In genomic region chr3:56823421-56823926, GRCh38 we compare ENCODE assay signal across 17 cellular contexts. TPM values are rescaled to one million over a fixed set of nuclear protein-coding genes. Genes with fewer than 3 reads are reported as not detected.
DNase-seq lines count a peak whose midpoint lies in the region; ATAC-seq and TF ChIP-seq lines count a peak whose summit lies in the region.
"Had no signal": no experiment of that assay in that cellular context is flagged by ENCODE, and none has a peak within 500 bp of the region (broad histone marks: within the 10 kb centered on the region; RNA-seq: fewer than 3 reads in every experiment).

No MANE protein-coding gene starts in this region.

- no peak overlapping the region for H3K4me3 Mint-ChIP-seq in natural killer cell treated with Interleukin-12 subunit alpha and Interleukin-12 subunit beta and Interleukin-15 and Interleukin-18, amount 100 ng/mL, for 72 hours
- H3K4me3 Mint-ChIP-seq in natural killer cell (no peak overlapping the region), endodermal cell (peak overlapping the region; percentile 13)

- TF ChIP-seq EP300 in SK-N-SH (IDR thresholded peaks at IDR 0.05; ENCODE audit: borderline replicate concordance in 1 of 2, low read depth in 1 of 2, low read length in 1 of 2) = 0 out of 4 replicates have a peak, but pooled peaks of 1 of the 2 experiments have one; percentile 1

- POLR2A ChIA-PET in SK-N-SH (lab: Yijun Ruan, JAX) = no interaction called here

- H3K79me2 ChIP-seq in SK-N-SH (ENCODE audit: insufficient read depth) (no peaks in the 10 kb centered on the region), MM.1S (ENCODE audit: low read length) (no peaks in the 10 kb centered on the region)

- H3F3A ChIP-seq in SK-N-SH (replicated peaks; ENCODE audit: insufficient read depth) = no peaks in the 10 kb centered on the region
- no peaks in the 10 kb centered on the region for H3F3A ChIP-seq in MM.1S (ENCODE audit: insufficient read depth, low read length)

- H3K4me3 ChIP-seq in SK-N-SH (ENCODE audit: low read depth in 2 of 2, low read length in 1 of 2) (no peak overlapping the region), endodermal cell (ENCODE audit: low read length) (peak overlapping the region; percentile 43), MM.1S (ENCODE audit: low read length) (no peak overlapping the region), spleen (no peak overlapping the region)
- H3K4me3 ChIP-seq: psoas muscle had no signal

- H4K20me1 ChIP-seq in SK-N-SH (ENCODE audit: insufficient read depth) (no peaks in the 10 kb centered on the region), MM.1S (ENCODE audit: insufficient read depth, low read length) (no peaks in the 10 kb centered on the region)

- H3K4me2 ChIP-seq in SK-N-SH = no peak overlapping the region
- H3K4me2 ChIP-seq in MM.1S (ENCODE audit: low read depth, low read length) = no peak overlapping the region

- H3K27me3 Mint-ChIP-seq in natural killer cell treated with Interleukin-12 subunit alpha and Interleukin-12 subunit beta and Interleukin-15 and Interleukin-18, amount 100 ng/mL, for 72 hours = no peaks in the 10 kb centered on the region
- H3K27me3 Mint-ChIP-seq in natural killer cell (ENCODE audit: low read depth in 2 of 2) = no peaks in the 10 kb centered on the region
- H3K27me3 Mint-ChIP-seq in endodermal cell (ENCODE audit: insufficient read depth) = no peaks in the 10 kb centered on the region

- H3K9ac ChIP-seq in SK-N-SH (no peak overlapping the region), endodermal cell (ENCODE audit: extremely low read depth, low read length, poor library complexity, severe bottlenecking) (peak overlapping the region; percentile 40), MM.1S (ENCODE audit: low read length) (no peak overlapping the region)

- H2AFZ ChIP-seq in SK-N-SH (ENCODE audit: low read depth) (no peak overlapping the region), MM.1S (ENCODE audit: low read length) (no peak overlapping the region)

- TF ChIP-seq POLR2A in spleen (IDR thresholded peaks at IDR 0.05) = no peak

- H3K9me3 ChIP-seq in SK-N-SH (no peaks in the 10 kb centered on the region), endodermal cell (ENCODE audit: control insufficient read depth, low read length) (no peaks in the 10 kb centered on the region), MM.1S (replicated peaks; ENCODE audit: insufficient read depth, low read length) (no peaks in the 10 kb centered on the region), spleen (no peaks in the 10 kb centered on the region)
- H3K9me3 ChIP-seq: psoas muscle had no signal

- TF ChIP-seq RAD21 in SK-N-SH (IDR thresholded peaks at IDR 0.05; ENCODE audit: low read length) = no peak

- DNase-seq in natural killer cell treated with Interleukin-12 subunit alpha and Interleukin-12 subunit beta and Interleukin-15 and Interleukin-18, amount 100 ng/mL, for 72 hours (ENCODE audit: low spot score) = no peak
- no peak for DNase-seq in natural killer cell
- no peak for DNase-seq in SK-N-SH
- peak; percentile 62 for DNase-seq in endodermal cell
- no peak for DNase-seq in NCI-H1092 treated with DMSO at 0.1 percent for 48 hours (lab: John Stamatoyannopoulos, UW)
- no peak for DNase-seq in COLO668 (lab: John Stamatoyannopoulos, UW; ENCODE audit: unreplicated experiment)
- DNase-seq in MM.1S = no peak
- no peak for DNase-seq in spleen
- DNase-seq: AML-193; caudate nucleus; DMS53; effector CD8-positive, alpha-beta T cell; left ventricle myocardium superior; NCI-H187 treated with DMSO at 0.1 percent for 48 hours; psoas muscle; stimulated activated CD4-positive, alpha-beta T cell treated with anti-CD3 and anti-CD28 coated beads, Interleukin-15, amount 100 ng/mL, for 24 hours had no signal

- CTCF ChIA-PET in SK-N-SH (lab: Yijun Ruan, JAX) = interaction anchor here (1.1 to 1.5 kb wide), 4 partner anchors 24 to 165 kb away, joined by 3 to 8 read pairs (median 4); no protein-coding TSS in a partner anchor

- H3K27ac Mint-ChIP-seq in natural killer cell treated with Interleukin-12 subunit alpha and Interleukin-12 subunit beta and Interleukin-15 and Interleukin-18, amount 100 ng/mL, for 72 hours = peak overlapping the region; percentile 3 to 4
- H3K27ac Mint-ChIP-seq in natural killer cell (peak overlapping the region in 1 of 2 donors; percentile 73), endodermal cell (peak overlapping the region; percentile 82)

- intact Hi-C loops in natural killer cell (cut with micrococcal nuclease) = no loop called here
- intact Hi-C loops in spleen (cut with DNase I; ENCODE audit: low total_unique reads) = no loop called here

- no peaks in the 10 kb centered on the region for H3K9me3 Mint-ChIP-seq in natural killer cell treated with Interleukin-12 subunit alpha and Interleukin-12 subunit beta and Interleukin-15 and Interleukin-18, amount 100 ng/mL, for 72 hours
- H3K9me3 Mint-ChIP-seq in natural killer cell = no peaks in the 10 kb centered on the region
- H3K9me3 Mint-ChIP-seq in endodermal cell = no peaks in the 10 kb centered on the region
- H3K9me3 Mint-ChIP-seq: activated naive CD4-positive, alpha-beta T cell treated with anti-CD3 and anti-CD28 coated beads, Interleukin-2, amount 50 U/mL, for 72 hours had no signal

- H3K36me3 Mint-ChIP-seq in natural killer cell treated with Interleukin-12 subunit alpha and Interleukin-12 subunit beta and Interleukin-15 and Interleukin-18, amount 100 ng/mL, for 72 hours = no peaks in the 10 kb centered on the region
- H3K36me3 Mint-ChIP-seq in natural killer cell = no peaks in the 10 kb centered on the region
- H3K36me3 Mint-ChIP-seq in endodermal cell (ENCODE audit: low read depth) = no peaks in the 10 kb centered on the region
- H3K36me3 Mint-ChIP-seq: activated naive CD4-positive, alpha-beta T cell treated with anti-CD3 and anti-CD28 coated beads, Interleukin-2, amount 50 U/mL, for 72 hours had no signal

- TF ChIP-seq CTCF in natural killer cell (IDR thresholded peaks at IDR 0.05) (no peak), SK-N-SH (IDR thresholded peaks at IDR 0.05) (no peak), endodermal cell (conservative IDR thresholded peaks at IDR 0.05) (no peak), MM.1S (IDR thresholded peaks at IDR 0.05; ENCODE audit: low read length) (no peak), spleen (IDR thresholded peaks at IDR 0.05 in 8 of 11, conservative IDR thresholded peaks at IDR 0.05 in 3 of 11) (no peak)

- ATAC-seq in natural killer cell treated with Interleukin-12 subunit alpha and Interleukin-12 subunit beta and Interleukin-15 and Interleukin-18, amount 100 ng/mL, for 72 hours = no peak
- no peak for ATAC-seq in natural killer cell
- ATAC-seq: left ventricle myocardium superior, psoas muscle had no signal

- H3K27me3 ChIP-seq in SK-N-SH (ENCODE audit: insufficient read depth) (no peaks in the 10 kb centered on the region), endodermal cell (ENCODE audit: control insufficient read depth, insufficient read depth, low read length, poor library complexity, severe bottlenecking) (no peaks in the 10 kb centered on the region), MM.1S (replicated peaks; ENCODE audit: insufficient read depth, low read length) (no peaks in the 10 kb centered on the region), spleen (replicated peaks in 1 of 7) (no peaks in the 10 kb centered on the region)

- H3K9me2 ChIP-seq in SK-N-SH (no peaks in the 10 kb centered on the region), MM.1S (replicated peaks; ENCODE audit: insufficient read depth, low read length) (no peaks in the 10 kb centered on the region)

- no peaks in the 10 kb centered on the region for H3K36me3 ChIP-seq in SK-N-SH (replicated peaks in 1 of 2; ENCODE audit: control insufficient read depth in 1 of 2, insufficient read depth in 2 of 2, low read length in 1 of 2)
- no peaks in the 10 kb centered on the region for H3K36me3 ChIP-seq in endodermal cell (ENCODE audit: control insufficient read depth, insufficient read depth, low read length)
- no peaks in the 10 kb centered on the region for H3K36me3 ChIP-seq in MM.1S (replicated peaks; ENCODE audit: insufficient read depth, low read length)
- no peaks in the 10 kb centered on the region for H3K36me3 ChIP-seq in spleen

- peaks cover 23 to 33% of the 10 kb centered on the region in 2 donors for H3K4me1 Mint-ChIP-seq in natural killer cell treated with Interleukin-12 subunit alpha and Interleukin-12 subunit beta and Interleukin-15 and Interleukin-18, amount 100 ng/mL, for 72 hours (ENCODE audit: low read depth in 2 of 2)
- H3K4me1 Mint-ChIP-seq in natural killer cell (peaks cover 18 to 27% of the 10 kb centered on the region in 2 donors), endodermal cell (peaks cover 51% of the 10 kb centered on the region)

- H3K4me1 ChIP-seq in SK-N-SH (ENCODE audit: control insufficient read depth in 1 of 2, insufficient read depth in 2 of 2, low read depth in 1 of 2, low read length in 1 of 2) (peaks cover 0 to 10% of the 10 kb centered on the region in 2 experiments; a peak in 2 of 4 replicates), endodermal cell (ENCODE audit: control insufficient read depth, insufficient read depth, low read length) (peaks cover 17% of the 10 kb centered on the region), MM.1S (ENCODE audit: low read length) (0 out of 2 replicates have a peak, but pooled peaks cover 6% of the 10 kb centered on the region), spleen (peaks cover 0 to 21% (median 2%) of the 10 kb centered on the region in 6 donors)
- H3K4me1 ChIP-seq: psoas muscle had no signal

- peak overlapping the region in 1 of 2 experiments; percentile 17; a peak in 1 of 4 replicates for H3K27ac ChIP-seq in SK-N-SH (ENCODE audit: low read depth in 2 of 2, low read length in 1 of 2)
- H3K27ac ChIP-seq in endodermal cell (ENCODE audit: low read depth, low read length) = peak overlapping the region; percentile 3
- no peak overlapping the region for H3K27ac ChIP-seq in MM.1S (ENCODE audit: low read length)
- H3K27ac ChIP-seq in spleen = no peak overlapping the region
- H3K27ac ChIP-seq: psoas muscle had no signal

TF ChIP-seq in SK-N-SH, 30 proteins besides CTCF, POLR2A, EP300 and RAD21:
- 0 out of 2 replicates have a peak, but pooled peaks have one; percentile 10 for TF ChIP-seq RXRA (IDR thresholded peaks at IDR 0.05; ENCODE audit: borderline replicate concordance, low read depth)
- peak; percentile 16; the same call in 1 of the 2 replicates for TF ChIP-seq RCOR1 (IDR thresholded peaks at IDR 0.05; ENCODE audit: low read length)
- peak; percentile 56 for TF ChIP-seq TCF12 (IDR thresholded peaks at IDR 0.05)
- TF ChIP-seq POLR2AphosphoS5 (IDR thresholded peaks at IDR 0.05; ENCODE audit: low read depth, low read length) = no peak

RNA-seq across cellular contexts. Expression of gene ARHGEF3, which starts 21.7 kb away (rescaled TPM):
- 100 to 1,000 TPM in 1 of 2 donors, 10 to 100 TPM in 1; 42.9 to 102 TPM for total RNA-seq in natural killer cell treated with Interleukin-12 subunit alpha and Interleukin-12 subunit beta and Interleukin-15 and Interleukin-18, amount 100 ng/mL, for 72 hours
- total RNA-seq in natural killer cell (100 to 1,000 TPM; 112 to 211 (median 135) TPM), endodermal cell (10 to 100 TPM; 12.7 to 14.1 TPM), spleen (10 to 100 TPM; 29.6 to 35.1 (median 33.4) TPM)
- polyA plus RNA-seq in SK-N-SH (2012; rRNA removed) (5.7 and 5.9 TPM in 2 replicates), spleen (10 to 100 TPM in 1 of 3 donors, 1 to 10 TPM in 2; 8.0 to 11.3 (median 9.5) TPM)
- 5.8 and 6.1 TPM in 2 replicates for polyA plus RNA-seq in SK-N-SH (2012; cell fraction: cytosol; rRNA removed)
- polyA plus RNA-seq in SK-N-SH (2012; cell fraction: nucleus; rRNA removed) = 7.0 and 7.1 TPM in 2 replicates
- 5.8 TPM for polyA plus RNA-seq in endodermal cell (2013, experiment 1 of 2)
- 5.6 TPM for polyA plus RNA-seq in endodermal cell (2013, experiment 2 of 2)
